Comparison of ENCODE assay signal across 1 cellular context in the genomic region with DNA sequence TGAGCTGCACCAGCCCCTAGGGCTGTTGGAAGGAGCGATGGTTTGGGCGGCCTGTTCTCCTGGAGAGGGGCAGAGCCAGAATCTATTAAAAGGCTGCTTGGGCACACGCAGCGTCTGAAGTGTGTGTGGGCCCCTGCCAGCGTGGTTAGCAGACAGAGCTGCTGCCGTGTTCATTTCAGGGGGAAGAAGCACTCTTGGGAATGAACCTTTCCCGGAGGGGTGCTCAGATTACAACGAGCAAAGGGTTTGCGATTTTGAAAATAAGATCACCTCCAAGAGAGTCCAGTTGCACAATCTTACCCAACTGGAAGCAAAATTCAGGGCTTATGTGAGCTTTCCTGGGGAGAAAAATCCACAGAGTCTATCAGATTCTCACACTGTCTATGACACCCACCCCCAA.
TF ChIP-seq lines count a peak whose summit lies in the region.

No MANE protein-coding gene starts in this region.

TF ChIP-seq in GM23338, 12 proteins besides CTCF, POLR2A, EP300 and RAD21 (continued from another document):
- TF ChIP-seq ZNF462 (CRISPR knock-in tag; IDR thresholded peaks at IDR 0.05): no peak
- no peak for TF ChIP-seq ETS1 (IDR thresholded peaks at IDR 0.05)
- no peak for TF ChIP-seq EZH2 (IDR thresholded peaks at IDR 0.05; ENCODE audit: low read depth, unreplicated experiment)
- no peak for TF ChIP-seq EZH2phosphoT487 (IDR thresholded peaks at IDR 0.05; ENCODE audit: unreplicated experiment)
